8 cellular contexts compared by ENCODE assay signal in genomic region chr7:130961128-130961601, GRCh38.
DNase-seq lines count a peak whose midpoint lies in the region; ATAC-seq and FAIRE-seq lines count a peak whose summit lies in the region.

No MANE protein-coding gene starts in this region.

- ATAC-seq in HG02678 (IDR thresholded peaks at IDR 0.05; ENCODE audit: unreplicated experiment): peak; percentile 67
- peak; percentile 92 for ATAC-seq in stimulated activated naive CD8-positive, alpha-beta T cell treated with anti-CD3 and anti-CD28 coated beads, Interleukin-15, amount 100 ng/mL, for 72 hours

- H3K27me3 Mint-ChIP-seq in activated T-cell treated with anti-CD3 and anti-CD28 coated beads, Interleukin-2, amount 50 U/mL, for 24 hours: no peaks in the 10 kb centered on the region
- H3K27me3 Mint-ChIP-seq in stimulated activated naive CD8-positive, alpha-beta T cell treated with anti-CD3 and anti-CD28 coated beads, Interleukin-15, amount 100 ng/mL, for 72 hours: no peaks in the 10 kb centered on the region

- DNase-seq in GM18507 (ENCODE audit: extremely low spot score, insufficient read length, low read depth): peak; percentile 52
- peak; percentile 40 for DNase-seq in NOMO-1 treated with DMSO at 0.1 percent for 48 hours (lab: John Stamatoyannopoulos, UW; ENCODE audit: unreplicated experiment)
- peak; percentile 81 for DNase-seq in activated T-cell treated with anti-CD3 and anti-CD28 coated beads, Interleukin-2, amount 50 U/mL, for 24 hours
- DNase-seq in kidney tubule cell (ENCODE audit: low spot score): peak; percentile 28
- peak; percentile 80 to 89 for DNase-seq in stimulated activated naive CD8-positive, alpha-beta T cell treated with anti-CD3 and anti-CD28 coated beads, Interleukin-15, amount 100 ng/mL, for 72 hours
- no peak for DNase-seq in amniotic stem cell (lab: John Stamatoyannopoulos, UW)
- no peak for DNase-seq in DMS53 (lab: John Stamatoyannopoulos, UW)

- H3K4me3 Mint-ChIP-seq in activated T-cell treated with anti-CD3 and anti-CD28 coated beads, Interleukin-2, amount 50 U/mL, for 24 hours: no peak overlapping the region
- H3K4me3 Mint-ChIP-seq in stimulated activated naive CD8-positive, alpha-beta T cell treated with anti-CD3 and anti-CD28 coated beads, Interleukin-15, amount 100 ng/mL, for 72 hours: peak overlapping the region in 1 of 2 donors; percentile 86

- peak overlapping the region; percentile 98 for H3K27ac Mint-ChIP-seq in activated T-cell treated with anti-CD3 and anti-CD28 coated beads, Interleukin-2, amount 50 U/mL, for 24 hours
- H3K27ac Mint-ChIP-seq in stimulated activated naive CD8-positive, alpha-beta T cell treated with anti-CD3 and anti-CD28 coated beads, Interleukin-15, amount 100 ng/mL, for 72 hours: peak overlapping the region; percentile 100

- peak; percentile 98 for FAIRE-seq in GM18507 (lab: Jason Lieb, UNC)

- peaks cover 72% of the 10 kb centered on the region for H3K36me3 Mint-ChIP-seq in activated T-cell treated with anti-CD3 and anti-CD28 coated beads, Interleukin-2, amount 50 U/mL, for 24 hours (ENCODE audit: low read depth)

- H3K4me1 Mint-ChIP-seq in activated T-cell treated with anti-CD3 and anti-CD28 coated beads, Interleukin-2, amount 50 U/mL, for 24 hours (ENCODE audit: low read depth): peaks cover 44% of the 10 kb centered on the region
- peaks cover 74% of the 10 kb centered on the region for H3K4me1 Mint-ChIP-seq in stimulated activated naive CD8-positive, alpha-beta T cell treated with anti-CD3 and anti-CD28 coated beads, Interleukin-15, amount 100 ng/mL, for 72 hours

- H3K9me3 Mint-ChIP-seq in activated T-cell treated with anti-CD3 and anti-CD28 coated beads, Interleukin-2, amount 50 U/mL, for 24 hours: no peaks in the 10 kb centered on the region
- H3K9me3 Mint-ChIP-seq in stimulated activated naive CD8-positive, alpha-beta T cell treated with anti-CD3 and anti-CD28 coated beads, Interleukin-15, amount 100 ng/mL, for 72 hours: no peaks in the 10 kb centered on the region

Comparison
In these comparisons a context has a peak if more than half of its experiments do, and no peak if none do; other contexts are left out.
1. DNase-seq: peak in GM18507 (single experiment), NOMO-1 treated with DMSO at 0.1 percent for 48 hours (single experiment), activated T-cell treated with anti-CD3 and anti-CD28 coated beads, Interleukin-2, amount 50 U/mL, for 24 hours (single experiment), kidney tubule cell (single experiment) and stimulated activated naive CD8-positive, alpha-beta T cell treated with anti-CD3 and anti-CD28 coated beads, Interleukin-15, amount 100 ng/mL, for 72 hours (2 of 2); none in amniotic stem cell (single experiment) and DMS53 (single experiment).